ENCODE assay signal across 9 cellular contexts in the genomic region with DNA sequence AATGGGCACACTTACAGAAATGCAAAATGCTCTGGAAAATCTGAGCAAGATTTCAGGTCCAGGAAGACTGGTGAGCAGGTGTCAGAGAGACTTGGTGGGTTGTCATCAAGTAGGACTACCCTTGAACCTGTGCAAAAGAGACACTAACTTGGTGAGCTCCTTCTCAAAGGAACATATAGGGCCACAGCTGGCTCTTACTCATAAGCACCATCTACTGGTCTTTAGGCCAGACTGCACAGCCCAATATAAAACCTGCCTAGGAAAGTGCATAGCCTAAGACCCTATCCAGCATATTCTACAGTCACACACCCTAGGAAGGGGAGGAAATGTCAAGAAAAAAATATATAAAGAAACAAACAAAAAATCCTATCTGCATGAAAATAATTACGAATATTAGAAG. TPM values are rescaled to one million over a fixed set of nuclear protein-coding genes. Genes with fewer than 3 reads are reported as not detected.
DNase-seq lines count a peak whose midpoint lies in the region; ATAC-seq, FAIRE-seq and TF ChIP-seq lines count a peak whose summit lies in the region.
"Had no signal": no experiment of that assay in that cellular context is flagged by ENCODE, and none has a peak within 500 bp of the region (broad histone marks: within the 10 kb centered on the region; RNA-seq: fewer than 3 reads in every experiment).

No MANE protein-coding gene starts in this region.

- DNase-seq in AG08395 (ENCODE audit: low spot score) = peak; percentile 18
- peak; percentile 4 for DNase-seq in GM12891 (ENCODE audit: insufficient read length, low spot score)
- DNase-seq in PC-3 = peak; percentile 66
- DNase-seq in fibroblast of lung (ENCODE audit: low read depth in 2 of 2) = peak; percentile 9 to 37
- DNase-seq in smooth muscle cell (lab: John Stamatoyannopoulos, UW; ENCODE audit: unreplicated experiment) = no peak
- DNase-seq in DMS79 treated with DMSO at 0.1 percent for 48 hours (lab: John Stamatoyannopoulos, UW) = no peak
- DNase-seq in D341Med (ENCODE audit: low spot score) = no peak

- TF ChIP-seq POLR2A in GM12891 (IDR thresholded peaks at IDR 0.05; ENCODE audit: low read depth, low read length) = no peak

- peak; percentile 71 for FAIRE-seq in GM12891 (lab: Jason Lieb, UNC)

- H3K36me3 ChIP-seq in PC-3 (ENCODE audit: low read depth, low read length) (no peaks in the 10 kb centered on the region), fibroblast of lung (ENCODE audit: control insufficient read depth, insufficient read depth, low read length) (no peaks in the 10 kb centered on the region), smooth muscle cell (ENCODE audit: low read depth) (no peaks in the 10 kb centered on the region)

- H3K9ac ChIP-seq in PC-3 (ENCODE audit: low read length) (no peak overlapping the region), fibroblast of lung (ENCODE audit: insufficient read depth, low read length) (no peak overlapping the region), smooth muscle cell (ENCODE audit: low read depth) (no peak overlapping the region)

- H3K4me1 ChIP-seq in PC-3 (ENCODE audit: insufficient read depth, low read length) (peaks cover 8% of the 10 kb centered on the region; the same call in 1 of the 2 replicates), fibroblast of lung (ENCODE audit: control insufficient read depth, extremely low read depth, insufficient read depth, low read length) (no peaks in the 10 kb centered on the region), smooth muscle cell (ENCODE audit: low read depth) (no peaks in the 10 kb centered on the region)

- H3K27ac ChIP-seq in PC-3 (ENCODE audit: low read length) = no peak overlapping the region
- no peak overlapping the region for H3K27ac ChIP-seq in fibroblast of lung (ENCODE audit: insufficient read depth, low read length)
- H3K27ac ChIP-seq in smooth muscle cell (ENCODE audit: low read depth) = no peak overlapping the region

- H3K9me2 ChIP-seq in PC-3 (replicated peaks; ENCODE audit: low read length) = peaks cover 5% of the 10 kb centered on the region; the same call in 1 of the 2 replicates

- H3F3A ChIP-seq in PC-3 (ENCODE audit: low read length, unreplicated experiment) (no peaks in the 10 kb centered on the region), smooth muscle cell (ENCODE audit: low read depth) (no peaks in the 10 kb centered on the region)

- 0% methylated on average over 1 of the region's 1 CpG for WGBS in smooth muscle cell (ENCODE audit: low lambda C conversion rate)

- CTCF ChIA-PET in PC-3 (lab: Charles Lee) = interaction anchor here (0.5 to 1.0 kb wide), 7 partner anchors 46 to 535 kb away, joined by 3 to 5 read pairs (median 4); a partner anchor contains a TSS

- H3K27me3 ChIP-seq in PC-3 (ENCODE audit: low read length) (no peaks in the 10 kb centered on the region), fibroblast of lung (ENCODE audit: control insufficient read depth, insufficient read depth, low read length) (no peaks in the 10 kb centered on the region), smooth muscle cell (ENCODE audit: low read depth) (no peaks in the 10 kb centered on the region)

- H3K79me2 ChIP-seq in PC-3 (ENCODE audit: low read length) (no peaks in the 10 kb centered on the region), fibroblast of lung (ENCODE audit: control insufficient read depth, insufficient read depth, low read length) (no peaks in the 10 kb centered on the region), smooth muscle cell (ENCODE audit: low read depth) (no peaks in the 10 kb centered on the region)

- H2AFZ ChIP-seq in PC-3 (ENCODE audit: low read length) = no peak overlapping the region
- H2AFZ ChIP-seq in fibroblast of lung (ENCODE audit: low read length) = no peak overlapping the region
- no peak overlapping the region for H2AFZ ChIP-seq in smooth muscle cell (ENCODE audit: low read depth)

- ATAC-seq in HG02943 (IDR thresholded peaks at IDR 0.05; ENCODE audit: low read depth, unreplicated experiment) = peak; percentile 71
- peak; percentile 99 for ATAC-seq in PC-3

- H3K9me3 ChIP-seq in PC-3 (ENCODE audit: low read length) (no peaks in the 10 kb centered on the region), fibroblast of lung (ENCODE audit: control insufficient read depth, insufficient read depth, low read depth, low read length) (no peaks in the 10 kb centered on the region), smooth muscle cell (replicated peaks; ENCODE audit: low read depth) (no peaks in the 10 kb centered on the region)

- H3K4me2 ChIP-seq in PC-3 (ENCODE audit: low read length) (no peak overlapping the region), fibroblast of lung (ENCODE audit: extremely low read depth, insufficient read depth, low read length) (no peak overlapping the region), smooth muscle cell (no peak overlapping the region)

- no TSS peak for BruUV-seq in PC-3 (replicated peaks; lab: Mats Ljungman, UMichigan)

- POLR2A ChIA-PET in PC-3 (lab: Charles Lee; ENCODE audit: unreplicated experiment) = no interaction called here

- H4K20me1 ChIP-seq in PC-3 (ENCODE audit: low read length) (no peaks in the 10 kb centered on the region), fibroblast of lung (ENCODE audit: control insufficient read depth, extremely low read depth, insufficient read depth, low read length) (no peaks in the 10 kb centered on the region), smooth muscle cell (ENCODE audit: low read depth) (no peaks in the 10 kb centered on the region)

- H3K4me3 ChIP-seq in PC-3 (ENCODE audit: low read length) (no peak overlapping the region), fibroblast of lung (replicated peaks in 1 of 4; ENCODE audit: control extremely low read depth in 1 of 4, insufficient read depth in 1 of 4, low read depth in 3 of 4, low read length in 4 of 4) (no peak overlapping the region), smooth muscle cell (no peak overlapping the region)

- intact Hi-C loops in PC-3 (cut with micrococcal nuclease) = loop anchor here (5.0 to 10.0 kb wide), 2 partner anchors 106 to 229 kb away; no protein-coding TSS in a partner anchor

- TF ChIP-seq CTCF in PC-3 (conservative IDR thresholded peaks at IDR 0.05; ENCODE audit: low read depth, low read length) (peak; percentile 87), fibroblast of lung (conservative IDR thresholded peaks at IDR 0.05 in 1 of 2, IDR thresholded peaks at IDR 0.05 in 1 of 2; ENCODE audit: low read depth in 1 of 2, low read length in 2 of 2) (peak; percentile 41 to 84), smooth muscle cell (IDR thresholded peaks at IDR 0.05; ENCODE audit: borderline replicate concordance, insufficient read depth, poor library complexity, severe bottlenecking) (peak; percentile 53)

TF ChIP-seq in GM12891, 5 proteins besides CTCF, POLR2A, EP300 and RAD21:
- TF ChIP-seq TAF1 (IDR thresholded peaks at IDR 0.05; ENCODE audit: low read depth, low read length) (no peak), POLR2AphosphoS5 (IDR thresholded peaks at IDR 0.05; ENCODE audit: low read depth, low read length) (no peak), PAX5 (IDR thresholded peaks at IDR 0.05; ENCODE audit: insufficient read depth, low read length, severe bottlenecking) (no peak), SPI1 (IDR thresholded peaks at IDR 0.05; ENCODE audit: low read depth, low read length) (no peak), POU2F2 (IDR thresholded peaks at IDR 0.05; ENCODE audit: low read depth, low read length) (no peak)

RNA-seq across cellular contexts. Expression of a gene that starts 18.2 kb away (rescaled TPM):
- polyA plus RNA-seq in GM12891 (2012; ENCODE audit: low read depth, missing spikeins) = not detected
- total RNA-seq in PC-3 (2014; rRNA removed) = not detected in 2 replicates
- not detected in 2 replicates for total RNA-seq in fibroblast of lung
- polyA plus RNA-seq in fibroblast of lung = not detected in 2 replicates
- not detected in 2 replicates for polyA plus RNA-seq in fibroblast of lung (2012)
- not detected in 2 replicates for polyA minus RNA-seq in fibroblast of lung (ENCODE audit: low replicate concordance)
- not detected in 2 replicates for total RNA-seq in smooth muscle cell
- not detected in 2 replicates for polyA plus RNA-seq in smooth muscle cell
- total RNA-seq: mononuclear cell had no signal

RNA-seq across cellular contexts. Expression of a gene that starts 57.5 kb away (rescaled TPM):
- polyA plus RNA-seq in GM12891 (2012; ENCODE audit: low read depth, missing spikeins) = not detected
- total RNA-seq in PC-3 (2014; rRNA removed) = not detected in 2 replicates
- total RNA-seq in fibroblast of lung = not detected in 2 replicates
- 0.24 TPM in 1 of 2 replicates, not detected in the other for polyA plus RNA-seq in fibroblast of lung
- polyA plus RNA-seq in fibroblast of lung (2012) = not detected in 2 replicates
- not detected in 2 replicates for polyA minus RNA-seq in fibroblast of lung (ENCODE audit: low replicate concordance)
- not detected in 2 replicates for total RNA-seq in smooth muscle cell
- polyA plus RNA-seq in smooth muscle cell = not detected in 2 replicates
- total RNA-seq: mononuclear cell had no signal

Comparison
In these comparisons a context has a peak if more than half of its experiments do, and no peak if none do; other contexts are left out.
1. DNase-seq: peak in AG08395 (single experiment), GM12891 (single experiment), PC-3 (single experiment) and fibroblast of lung (2 of 2); none in smooth muscle cell (single experiment), DMS79 treated with DMSO at 0.1 percent for 48 hours (single experiment) and D341Med (single experiment).
2. Peak in every context shown above with its lines, with median percentiles within 50 percentile points of each other: CTCF ChIP-seq.